27 cellular contexts compared by ENCODE assay signal in the genomic region with DNA sequence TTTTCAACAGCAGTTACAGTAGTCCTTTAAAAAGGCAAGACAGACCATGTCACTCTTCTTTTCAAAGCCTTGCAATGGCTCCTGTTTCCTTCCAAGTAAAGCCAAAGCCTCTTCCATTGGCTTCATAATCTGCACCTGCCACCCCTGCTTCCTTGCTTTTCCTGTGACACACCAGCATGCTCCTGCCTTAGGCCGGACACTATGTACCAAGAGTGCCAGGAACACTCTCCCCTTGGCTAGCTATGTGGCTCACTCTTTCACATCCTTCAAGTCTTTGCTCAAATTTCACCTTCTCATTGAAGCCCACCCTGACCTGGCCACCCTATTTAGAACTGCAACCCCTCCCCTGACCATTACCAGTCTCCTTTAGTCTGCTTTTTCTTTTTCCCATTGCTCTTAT.
"Had no signal": no experiment of that assay in that cellular context is flagged by ENCODE, and none has a peak within 500 bp of the region (broad histone marks: within the 10 kb centered on the region; RNA-seq: fewer than 3 reads in every experiment).

No MANE protein-coding gene starts in this region.

- H3K4me1 ChIP-seq: body of pancreas, colonic mucosa had no signal

- H3K27ac ChIP-seq: body of pancreas, colonic mucosa, dorsolateral prefrontal cortex, WERI-Rb-1 had no signal

- H3K4me3 ChIP-seq: body of pancreas, colonic mucosa, dorsolateral prefrontal cortex had no signal

- DNase-seq: activated B cell treated with CpG ODN at 0.5 μM for 24 hours; activated CD4-positive, alpha-beta memory T cell treated with anti-CD3 and anti-CD28 coated beads, Interleukin-2, amount 10 ng/mL, durations not matched to agents 7 days and 5 days; activated CD4-positive, alpha-beta T cell treated with anti-CD3 and anti-CD28 coated beads for 48 hours; activated CD8-positive, alpha-beta memory T cell treated with anti-CD3 and anti-CD28 coated beads, Interleukin-2, amount 50 U/mL, for 48 hours; activated gamma-delta T cell; activated naive CD4-positive, alpha-beta T cell; activated naive CD4-positive, alpha-beta T cell treated with anti-CD3 and anti-CD28 coated beads, Interleukin-2, amount 10 ng/mL, durations not matched to agents 7 days and 5 days; activated naive CD8-positive, alpha-beta T cell treated with anti-CD3 and anti-CD28 coated beads, Interleukin-2, amount 10 ng/mL, durations not matched to agents 7 days and 5 days; activated T-cell treated with anti-CD3 and anti-CD28 coated beads for 4 hours; activated T-cell treated with anti-CD3 and anti-CD28 coated beads, Interleukin-2, amount 50 U/mL, for 24 hours; activated T-cell treated with anti-CD3 and anti-CD28 coated beads, Interleukin-2, amount 50 U/mL, for 72 hours; caudate nucleus; cerebellar nuclear complex; colonic mucosa; dorsolateral prefrontal cortex; effector memory CD4-positive, alpha-beta T cell; endodermal cell; foreskin fibroblast; head of caudate nucleus; T-helper 1 cell; T-helper 17 cell; T1000; WERI-Rb-1 had no signal

- H3K36me3 ChIP-seq: colonic mucosa, WERI-Rb-1 had no signal

- H3K27me3 ChIP-seq: body of pancreas, colonic mucosa, dorsolateral prefrontal cortex had no signal

- ATAC-seq: activated CD4-positive, CD25-positive, alpha-beta regulatory T cell treated with anti-CD3 and anti-CD28 coated beads, Interleukin-2, amount 50 U/mL, for 24 hours; activated naive CD4-positive, alpha-beta T cell treated with anti-CD3 and anti-CD28 coated beads, Interleukin-2, amount 50 U/mL, for 72 hours; activated T-cell treated with anti-CD3 and anti-CD28 coated beads, Interleukin-2, amount 50 U/mL, for 72 hours; esophagus mucosa; T-helper 17 cell had no signal

- H3K9me3 ChIP-seq: body of pancreas, colonic mucosa had no signal
